Comparison of ENCODE assay signal across 26 cellular contexts in genomic region chr7:102982235-102982634, GRCh38.
"Had no signal": no experiment of that assay in that cellular context is flagged by ENCODE, and none has a peak within 500 bp of the region (broad histone marks: within the 10 kb centered on the region; RNA-seq: fewer than 3 reads in every experiment).

No MANE protein-coding gene starts in this region.

- FAIRE-seq: endometrium, frontal cortex, kidney had no signal

- H3K4me2 ChIP-seq: hepatocyte had no signal

- H3K4me1 ChIP-seq: colonic mucosa, esophagus squamous epithelium, left lung, lower lobe of right lung had no signal

- H3K79me2 ChIP-seq: hepatocyte had no signal

- H3K4me1 Mint-ChIP-seq: endodermal cell, immature natural killer cell, mesothelial cell of epicardium had no signal

- H3K4me3 ChIP-seq: colonic mucosa, esophagus squamous epithelium, gastroesophageal sphincter, heart left ventricle, hepatocyte, left lung, lower lobe of right lung had no signal

- H3K36me3 Mint-ChIP-seq: immature natural killer cell had no signal

- H3K27me3 ChIP-seq: colonic mucosa, esophagus squamous epithelium, gastroesophageal sphincter, heart left ventricle, hepatocyte, left lung had no signal

- H2AFZ ChIP-seq: hepatocyte had no signal

- H3K4me3 Mint-ChIP-seq: dendritic cell treated with granulocyte-macrophage colony-stimulating factor and Interleukin-4, amounts not matched to agents 40 ng/mL and 50 ng/mL, for 4 days; effector memory CD8-positive, alpha-beta T cell; endodermal cell; immature natural killer cell; mesothelial cell of epicardium had no signal

- H3K27me3 Mint-ChIP-seq: dendritic cell treated with granulocyte-macrophage colony-stimulating factor and Interleukin-4, amounts not matched to agents 40 ng/mL and 50 ng/mL, for 4 days had no signal

- H3K36me3 ChIP-seq: colonic mucosa, esophagus squamous epithelium, gastroesophageal sphincter, heart left ventricle, left lung, lower lobe of right lung had no signal

- ATAC-seq: effector memory CD8-positive, alpha-beta T cell; esophagus mucosa; gastroesophageal sphincter; heart left ventricle; left lung; left ventricle myocardium superior; lower lobe of right lung had no signal

- H3K9me3 Mint-ChIP-seq: dendritic cell treated with granulocyte-macrophage colony-stimulating factor and Interleukin-4, amounts not matched to agents 40 ng/mL and 50 ng/mL, for 4 days; effector memory CD8-positive, alpha-beta T cell; immature natural killer cell had no signal

- H3K27ac Mint-ChIP-seq: dendritic cell treated with granulocyte-macrophage colony-stimulating factor and Interleukin-4, amounts not matched to agents 40 ng/mL and 50 ng/mL, for 4 days; effector memory CD8-positive, alpha-beta T cell; endodermal cell; immature natural killer cell; mesothelial cell of epicardium had no signal

- H3K9me3 ChIP-seq: colonic mucosa, esophagus squamous epithelium had no signal

- H3K27ac ChIP-seq: colonic mucosa, epithelial cell of prostate, esophagus squamous epithelium, gastroesophageal sphincter, heart left ventricle, hepatocyte, left lung, lower lobe of right lung had no signal

- DNase-seq: colonic mucosa; cortex of kidney; effector CD8-positive, alpha-beta T cell; effector memory CD8-positive, alpha-beta T cell; endodermal cell; erythroblast; esophagus squamous epithelium; foreskin fibroblast; heart left ventricle; hypothalamus; immature natural killer cell; islet precursor cell; kidney; kidney glomerular epithelial cell; left lung; left ventricle myocardium superior; lower lobe of right lung; mesenchymal stem cell had no signal
